8 cellular contexts compared by ENCODE assay signal in the genomic region with DNA sequence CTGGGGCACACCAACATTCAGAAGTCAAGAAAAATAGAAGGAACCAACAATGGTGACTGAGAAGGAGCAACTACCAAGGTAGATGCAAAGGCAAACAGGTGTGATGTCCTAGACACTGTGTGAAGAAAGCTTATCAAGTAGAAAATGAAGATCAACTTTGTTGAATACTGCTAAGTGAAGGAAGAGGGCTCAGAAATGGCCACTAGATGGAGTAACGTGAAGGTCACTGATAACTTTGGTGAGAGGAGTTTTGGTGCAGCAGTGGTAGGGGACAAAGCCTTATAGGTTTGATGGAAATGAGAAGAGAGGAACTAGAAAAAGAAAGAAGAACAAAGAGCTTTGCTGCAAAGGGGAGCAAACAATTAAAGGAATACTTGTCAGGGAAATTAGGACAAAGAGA. TPM values are rescaled to one million over a fixed set of nuclear protein-coding genes. Genes with fewer than 3 reads are reported as not detected.
DNase-seq lines count a peak whose midpoint lies in the region; ATAC-seq and TF ChIP-seq lines count a peak whose summit lies in the region.

No MANE protein-coding gene starts in this region.

- no peak overlapping the region for H3K18ac ChIP-seq in H9 (ENCODE audit: insufficient read length, low read depth, low read length)

- H3K27ac Mint-ChIP-seq in H9: no peak overlapping the region

- no peak overlapping the region for H4K91ac ChIP-seq in H9 (ENCODE audit: insufficient read length, low read depth, low read length)

- H2BK15ac ChIP-seq in H9 (ENCODE audit: low read depth, low read length): no peak overlapping the region

- H3K23me2 ChIP-seq in H9 (ENCODE audit: insufficient read length, low read depth, low read length, poor library complexity, severe bottlenecking): no peaks in the 10 kb centered on the region

- H3K9me3 Mint-ChIP-seq in H9: peaks cover 34 to 37% of the 10 kb centered on the region in 2 experiments

- no peak overlapping the region for H3K4me2 ChIP-seq in H9 (ENCODE audit: insufficient read depth, insufficient read length, low read length)

- WGBS in H9 (ENCODE audit: extremely low coverage, insufficient read length, low lambda C conversion rate): no CpG with 5 or more reads among the region's 1 CpG
- 7 to 35% methylated on average over 1 of the region's 1 CpG for WGBS in lower leg skin, 2 donors

- H2BK20ac ChIP-seq in H9 (ENCODE audit: low read depth, low read length, poor library complexity, severe bottlenecking): no peak overlapping the region

- no peak overlapping the region for H3K23ac ChIP-seq in H9 (ENCODE audit: insufficient read length, low read depth, low read length)

- H3K4me3 Mint-ChIP-seq in H9: no peak overlapping the region

- no peak for ATAC-seq in GM19328 (IDR thresholded peaks at IDR 0.05; ENCODE audit: unreplicated experiment)
- ATAC-seq in GM21515 (IDR thresholded peaks at IDR 0.05; ENCODE audit: unreplicated experiment): no peak

- intact Hi-C loops in lower leg skin (cut with DNase I; ENCODE audit: low total_unique reads): no loop called here

- no peaks in the 10 kb centered on the region for H3K4me1 Mint-ChIP-seq in H9

- H4K8ac ChIP-seq in H9 (replicated peaks; ENCODE audit: insufficient read length, low read depth, low read length): no peak overlapping the region

- no peak overlapping the region for H3K4me3 ChIP-seq in lower leg skin (ENCODE audit: low read depth, poor library complexity, severe bottlenecking)

- peaks cover 0 to 3% (median 0%) of the 10 kb centered on the region in 3 experiments; a peak in 1 of 7 replicates for H3K36me3 Mint-ChIP-seq in H9 (ENCODE audit: insufficient read depth in 1 of 3, low read depth in 3 of 3)

- no peak overlapping the region for H2AFZ ChIP-seq in H9 (ENCODE audit: low read length)

- H3K56ac ChIP-seq in H9 (ENCODE audit: insufficient read length, low read depth, low read length): no peak overlapping the region

- no peak overlapping the region for H2BK120ac ChIP-seq in H9 (ENCODE audit: low read depth, low read length, poor library complexity, severe bottlenecking)

- no peaks in the 10 kb centered on the region for H3K79me1 ChIP-seq in H9 (ENCODE audit: insufficient read depth, low read depth, low read length, poor library complexity, severe bottlenecking)

- H3K79me2 ChIP-seq in H9 (ENCODE audit: insufficient read depth, low read length): no peaks in the 10 kb centered on the region

- peak; percentile 65 for TF ChIP-seq CTCF in H9 (conservative IDR thresholded peaks at IDR 0.05)
- no peak for TF ChIP-seq CTCF in lower leg skin (IDR thresholded peaks at IDR 0.05)

- H4K20me1 ChIP-seq in H9 (ENCODE audit: control insufficient read depth, insufficient read depth, insufficient read length): no peaks in the 10 kb centered on the region

- H3K27me3 ChIP-seq in H9 (ENCODE audit: insufficient read depth, low read length): no peaks in the 10 kb centered on the region

- no peak overlapping the region for H2BK12ac ChIP-seq in H9 (ENCODE audit: insufficient read length, low read depth, low read length)

- no peak overlapping the region for H3K9ac ChIP-seq in H9 (ENCODE audit: extremely low read depth, insufficient read length, low read length)

- DNase-seq in CD1c-positive myeloid dendritic cell (ENCODE audit: extremely low spot score) (peak; percentile 20), H9 (no peak), RPMI8226 (peak; percentile 55), iPS DF 4.7 (ENCODE audit: extremely low read depth, low spot score) (peak; percentile 9), lower leg skin (ENCODE audit: low spot score in 2 of 2) (no peak), HK-2 (ENCODE audit: unreplicated experiment) (no peak)

- H3K4me1 ChIP-seq in H9 (ENCODE audit: insufficient read depth, low read length): no peaks in the 10 kb centered on the region

- H3K4ac ChIP-seq in H9 (ENCODE audit: low read depth, low read length): no peak overlapping the region

- TF ChIP-seq POLR2A in lower leg skin (IDR thresholded peaks at IDR 0.05): no peak

- no peak overlapping the region for H2BK5ac ChIP-seq in H9 (ENCODE audit: insufficient read length, low read length)

- H3K27me3 Mint-ChIP-seq in H9 (ENCODE audit: low read depth): no peaks in the 10 kb centered on the region; the same call in 1 of the 2 replicates

- H3K14ac ChIP-seq in H9 (ENCODE audit: insufficient read depth, low read length): no peak overlapping the region

- H2AK5ac ChIP-seq in H9 (ENCODE audit: insufficient read length, low read length): no peak overlapping the region

- peaks cover 8% of the 10 kb centered on the region for H3K9me3 ChIP-seq in H9 (ENCODE audit: control insufficient read depth, low read depth, low read length)

- H3T11ph ChIP-seq in H9 (ENCODE audit: low read length): no peak overlapping the region

- no peak overlapping the region for H3K27ac ChIP-seq in H9 (ENCODE audit: insufficient read length, low read depth, low read length)

- H4K5ac ChIP-seq in H9 (ENCODE audit: insufficient read length, low read depth, low read length): no peak overlapping the region

RNA-seq across cellular contexts. Expression of gene OTC, which starts 23.5 kb away (rescaled TPM):
- total RNA-seq in H9 (2021): not detected in 2 replicates
- total RNA-seq in lower leg skin: not detected

RNA-seq across cellular contexts. Expression of gene RPGR, which starts 48.6 kb away (rescaled TPM):
- total RNA-seq in H9 (2021): 5.9 and 7.3 TPM in 2 replicates
- total RNA-seq in lower leg skin: 10 to 100 TPM in 2 of 4 donors, 1 to 10 TPM in 2; 4.1 to 33.4 (median 19.4) TPM

Comparison
In these comparisons a context has a peak if more than half of its experiments do, and no peak if none do; other contexts are left out.
1. DNase-seq: peak in CD1c-positive myeloid dendritic cell (single experiment), RPMI8226 (single experiment) and iPS DF 4.7 (single experiment); none in H9 (single experiment), lower leg skin (0 of 2) and HK-2 (single experiment).